In genomic region chr16:13270602-13271001, GRCh38 we compare ENCODE assay signal across 6 cellular contexts.
"Had no signal": no experiment of that assay in that cellular context is flagged by ENCODE, and none has a peak within 500 bp of the region (broad histone marks: within the 10 kb centered on the region; RNA-seq: fewer than 3 reads in every experiment).

No MANE protein-coding gene starts in this region.

- H3K4me2 ChIP-seq: GM23338 had no signal

- H2AFZ ChIP-seq: GM23338 had no signal

- H3K27ac ChIP-seq: HL-60 had no signal

- DNase-seq: H9, HCEC 1CT, IMR-90 had no signal

- H3K4me3 ChIP-seq: GM23338, K562 had no signal
